ENCODE assay signal across 17 cellular contexts in the genomic region with DNA sequence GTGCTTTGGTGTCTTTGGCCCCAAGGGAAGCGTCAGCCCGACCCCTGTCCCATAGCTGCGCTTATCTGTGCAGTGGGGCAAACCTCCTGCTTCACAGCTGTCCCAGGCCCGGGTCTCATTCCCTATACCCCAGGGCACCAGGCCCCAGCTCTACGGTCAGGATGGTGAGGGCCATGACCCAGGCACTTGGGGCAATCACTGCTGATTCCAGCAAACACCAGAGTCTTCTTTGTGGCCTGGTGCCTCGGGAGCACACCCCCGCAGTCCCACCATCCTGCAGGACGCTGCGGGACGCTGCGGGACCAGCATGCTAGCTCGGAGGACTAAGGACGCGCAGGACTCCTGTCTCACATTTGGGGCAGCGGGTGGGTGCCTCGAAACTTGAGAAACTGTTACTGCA.
DNase-seq lines count a peak whose midpoint lies in the region; ATAC-seq and TF ChIP-seq lines count a peak whose summit lies in the region.
"Had no signal": no experiment of that assay in that cellular context is flagged by ENCODE, and none has a peak within 500 bp of the region (broad histone marks: within the 10 kb centered on the region; RNA-seq: fewer than 3 reads in every experiment).

No MANE protein-coding gene starts in this region.

- no peak overlapping the region for H3K4me3 ChIP-seq in BLaER1 treated with 17β-estradiol and CSF1 and Interleukin-3, amounts not matched to agents 10 nM and 100 nM
- H3K4me3 ChIP-seq in lower lobe of right lung, result no peak overlapping the region
- H3K4me3 ChIP-seq in spleen, result no peak overlapping the region
- H3K4me3 ChIP-seq in H7 (ENCODE audit: insufficient read depth, low read depth, low read length), result no peak overlapping the region
- H3K4me3 ChIP-seq: GM12878, GM23338 had no signal

- no peak for TF ChIP-seq POLR2A in spleen (IDR thresholded peaks at IDR 0.05)

- no peak for TF ChIP-seq CTCF in chondrocyte (IDR thresholded peaks at IDR 0.05)
- TF ChIP-seq CTCF in lower lobe of right lung (IDR thresholded peaks at IDR 0.05), result no peak
- TF ChIP-seq CTCF in spleen (IDR thresholded peaks at IDR 0.05 in 8 of 11, conservative IDR thresholded peaks at IDR 0.05 in 3 of 11), result no peak
- TF ChIP-seq CTCF in GM13977 (IDR thresholded peaks at IDR 0.05; ENCODE audit: extremely low read depth, insufficient read depth, missing control alignments), result no peak

- peaks cover 0 to 14% (median 4%) of the 10 kb centered on the region in 11 experiments; a peak in 8 of 22 replicates for H3K9me3 ChIP-seq in BLaER1 treated with 17β-estradiol and CSF1 and Interleukin-3, amounts not matched to agents 10 nM and 100 nM (replicated peaks in 1 of 11)
- H3K9me3 ChIP-seq in lower lobe of right lung (no peaks in the 10 kb centered on the region), spleen (no peaks in the 10 kb centered on the region)
- H3K9me3 ChIP-seq: Caco-2 had no signal

- no peaks in the 10 kb centered on the region for H3K27me3 ChIP-seq in BLaER1 treated with 17β-estradiol and CSF1 and Interleukin-3, amounts not matched to agents 10 nM and 100 nM
- H3K27me3 ChIP-seq in lower lobe of right lung (ENCODE audit: low read depth) (no peaks in the 10 kb centered on the region), spleen (replicated peaks in 1 of 7) (peaks cover 0 to 17% (median 0%) of the 10 kb centered on the region in 7 donors), H7 (ENCODE audit: control insufficient read depth, insufficient read depth, low read length) (no peaks in the 10 kb centered on the region)

- H3K4me1 ChIP-seq in BLaER1 treated with 17β-estradiol and CSF1 and Interleukin-3, amounts not matched to agents 10 nM and 100 nM, result peaks cover 0 to 48% (median 44%) of the 10 kb centered on the region in 10 experiments; a peak in 17 of 20 replicates
- H3K4me1 ChIP-seq in lower lobe of right lung (no peaks in the 10 kb centered on the region), spleen (no peaks in the 10 kb centered on the region)
- H3K4me1 ChIP-seq: Caco-2 had no signal

- H3K36me3 ChIP-seq in BLaER1 treated with 17β-estradiol and CSF1 and Interleukin-3, amounts not matched to agents 10 nM and 100 nM, result no peaks in the 10 kb centered on the region
- H3K36me3 ChIP-seq in lower lobe of right lung (no peaks in the 10 kb centered on the region), spleen (no peaks in the 10 kb centered on the region), H7 (replicated peaks; ENCODE audit: control insufficient read depth, insufficient read depth, low read length) (no peaks in the 10 kb centered on the region)

- H3K4me1 Mint-ChIP-seq in chondrocyte (ENCODE audit: low read depth), result no peaks in the 10 kb centered on the region
- H3K4me1 Mint-ChIP-seq: B cell had no signal

- no peak overlapping the region for H3K27ac Mint-ChIP-seq in chondrocyte (ENCODE audit: unreplicated experiment)
- H3K27ac Mint-ChIP-seq: B cell; CD4-positive, alpha-beta memory T cell; GM23338 had no signal

- peaks cover 8% of the 10 kb centered on the region for H3K27me3 Mint-ChIP-seq in chondrocyte (ENCODE audit: low read depth)
- H3K27me3 Mint-ChIP-seq: CD4-positive, alpha-beta memory T cell had no signal

- H3K4me3 Mint-ChIP-seq in chondrocyte (ENCODE audit: unreplicated experiment), result no peak overlapping the region
- H3K4me3 Mint-ChIP-seq: B cell; CD4-positive, alpha-beta memory T cell; GM23338 had no signal

- intact Hi-C loops in lower lobe of right lung (cut with DNase I), result no loop called here
- intact Hi-C loops in spleen (cut with DNase I; ENCODE audit: low total_unique reads), result no loop called here

- H3K27ac ChIP-seq in BLaER1 treated with 17β-estradiol and CSF1 and Interleukin-3, amounts not matched to agents 10 nM and 100 nM, result no peak overlapping the region
- H3K27ac ChIP-seq in lower lobe of right lung, result no peak overlapping the region
- H3K27ac ChIP-seq in spleen, result no peak overlapping the region

- no peaks in the 10 kb centered on the region for H3K9me3 Mint-ChIP-seq in chondrocyte (ENCODE audit: low read depth)

- H3K4me2 ChIP-seq in BLaER1 treated with 17β-estradiol and CSF1 and Interleukin-3, amounts not matched to agents 10 nM and 100 nM, result peak overlapping the region in 9 of 11 experiments; percentile 13 to 81 (median 66); a peak in 18 of 22 replicates
- H3K4me2 ChIP-seq: GM23338 had no signal

- WGBS in spleen, 5 donors, result 94 to 97% (median 97%) methylated on average over 6 to 16 of the region's 16 CpGs

- no peak overlapping the region for H3K9ac ChIP-seq in BLaER1 treated with 17β-estradiol and CSF1 and Interleukin-3, amounts not matched to agents 10 nM and 100 nM

- H4K20me1 ChIP-seq in BLaER1 treated with 17β-estradiol and CSF1 and Interleukin-3, amounts not matched to agents 10 nM and 100 nM, result no peaks in the 10 kb centered on the region

- DNase-seq in chondrocyte (ENCODE audit: low spot score) (peak; percentile 73), lower lobe of right lung (peak; percentile 30), spleen (peak; percentile 43), GM13977 (ENCODE audit: low spot score) (no peak), H7 (no peak)
- DNase-seq in stimulated activated CD4-positive, alpha-beta T cell treated with anti-CD3 and anti-CD28 coated beads, Interleukin-2, amount 100 ng/mL, for 48 hours, result no peak
- DNase-seq: C1 segment of cervical spinal cord; Caco-2; CD4-positive, alpha-beta memory T cell; DMS153; EL; GDM1; HCEC 1CT had no signal

- no peaks in the 10 kb centered on the region for H3K36me3 Mint-ChIP-seq in chondrocyte (ENCODE audit: low read depth)
- H3K36me3 Mint-ChIP-seq: CD4-positive, alpha-beta memory T cell had no signal

- in situ Hi-C loops in GM13977 (cut with MboI; ENCODE audit: low pct_unique_long_range_greater_than_20kb, low sequenced_read_pairs, unreplicated experiment), result no loop called here

- ATAC-seq in lower lobe of right lung, result no peak
- ATAC-seq: GM12878, GM23338 had no signal

Comparison
In these comparisons a context has a peak if more than half of its experiments do, and no peak if none do; other contexts are left out.
1. DNase-seq: peak in chondrocyte (single experiment), lower lobe of right lung (single experiment) and spleen (single experiment); none in GM13977 (single experiment), stimulated activated CD4-positive, alpha-beta T cell treated with anti-CD3 and anti-CD28 coated beads, Interleukin-2, amount 100 ng/mL, for 48 hours (0 of 2) and H7 (single experiment).